Comparison of ENCODE assay signal across 8 cellular contexts in the genomic region with DNA sequence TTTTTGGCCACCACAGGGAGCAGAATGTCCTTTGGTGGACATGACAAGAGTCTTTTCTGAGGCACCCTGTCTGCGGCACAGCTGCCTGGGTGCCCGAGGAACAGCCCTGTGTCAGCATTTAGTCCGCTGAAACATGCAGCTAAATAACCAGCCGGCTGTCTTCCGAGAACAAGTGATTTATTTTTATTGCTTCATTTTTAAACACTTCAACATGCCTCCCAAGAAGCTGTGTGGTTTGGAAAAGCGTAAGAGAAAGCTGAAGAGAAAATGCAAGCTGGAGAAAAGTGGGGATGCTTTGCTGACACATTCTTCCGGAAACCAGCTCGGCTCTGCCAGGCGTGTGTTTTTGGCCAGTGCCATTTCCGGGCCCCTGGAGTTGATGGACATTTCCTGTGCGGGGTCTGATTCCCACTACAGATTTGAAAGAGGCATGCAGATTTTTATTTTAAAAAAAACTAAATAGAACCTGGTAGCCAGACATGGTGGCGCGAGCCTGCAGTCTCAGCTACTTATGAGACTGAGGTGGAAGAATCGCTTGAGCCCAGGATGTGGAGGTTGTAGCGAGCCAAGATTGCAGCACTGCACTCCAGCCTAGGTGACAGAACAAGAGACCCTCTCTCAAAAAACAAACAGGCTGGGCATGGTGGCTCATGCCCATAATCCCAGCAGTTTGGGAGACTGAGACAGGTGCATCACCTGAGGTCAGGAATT.
A peak's percentile ranks its signal among the peaks of the same experiment; 100 is the strongest.
DNase-seq lines count a peak whose midpoint lies in the region; ATAC-seq and TF ChIP-seq lines count a peak whose summit lies in the region.

No MANE protein-coding gene starts in this region.

- no peaks in the 10 kb centered on the region for H3K36me3 Mint-ChIP-seq in CD4-positive, alpha-beta memory T cell

- H3K4me1 ChIP-seq in CD4-positive, alpha-beta memory T cell (ENCODE audit: insufficient read depth, low read length), result peaks cover 4% of the 10 kb centered on the region
- no peaks in the 10 kb centered on the region for H3K4me1 ChIP-seq in muscle layer of colon (ENCODE audit: insufficient read depth, low read length)
- peaks cover 0 to 9% of the 10 kb centered on the region in 2 donors for H3K4me1 ChIP-seq in uterus

- no peaks in the 10 kb centered on the region for H3K9me3 ChIP-seq in CD4-positive, alpha-beta memory T cell (ENCODE audit: control insufficient read depth in 1 of 2, low read length in 2 of 2)
- H3K9me3 ChIP-seq in muscle layer of colon (ENCODE audit: low read length) (no peaks in the 10 kb centered on the region), uterus (no peaks in the 10 kb centered on the region)

- no peak for TF ChIP-seq CTCF in choroid plexus epithelial cell (conservative IDR thresholded peaks at IDR 0.05; ENCODE audit: low read depth, low read length)
- TF ChIP-seq CTCF in uterus (IDR thresholded peaks at IDR 0.05), result peak in 1 of 4 experiments; percentile 6

- peaks cover 0 to 1% of the 10 kb centered on the region in 2 donors for H3K27me3 Mint-ChIP-seq in CD4-positive, alpha-beta memory T cell

- H3K9ac ChIP-seq in muscle layer of colon (ENCODE audit: low read length), result no peak overlapping the region

- intact Hi-C loops in CD4-positive, alpha-beta memory T cell (cut with micrococcal nuclease), result no loop called here
- intact Hi-C loops in uterus (cut with DNase I; ENCODE audit: low total_unique reads), result no loop called here

- H3K9me3 Mint-ChIP-seq in CD4-positive, alpha-beta memory T cell, result no peaks in the 10 kb centered on the region

- no peak overlapping the region for H3K27ac ChIP-seq in CD4-positive, alpha-beta memory T cell (ENCODE audit: low read depth, low read length)
- H3K27ac ChIP-seq in muscle layer of colon (ENCODE audit: low read depth, low read length) (peak overlapping the region; percentile 49), uterus (peak overlapping the region; percentile 49 to 62)

- H3K27me3 ChIP-seq in CD4-positive, alpha-beta memory T cell (ENCODE audit: insufficient read depth, low read length), result no peaks in the 10 kb centered on the region
- H3K27me3 ChIP-seq in muscle layer of colon (ENCODE audit: control insufficient read depth in 1 of 2, insufficient read depth in 2 of 2, low read length in 2 of 2) (no peaks in the 10 kb centered on the region), uterus (no peaks in the 10 kb centered on the region)

- no peak for ATAC-seq in HG02798 (IDR thresholded peaks at IDR 0.05; ENCODE audit: poor library complexity, unreplicated experiment)

- DNase-seq in CD4-positive, alpha-beta memory T cell, result peak in 1 of 5 donors; percentile 12
- DNase-seq in NOMO-1 treated with dmso at 0.1 percent for 144 hours (lab: John Stamatoyannopoulos, UW; ENCODE audit: unreplicated experiment) (peak; percentile 58), choroid plexus epithelial cell (ENCODE audit: low read depth) (peak; percentile 87), uterus (peak in 1 of 2 donors; percentile 54), ecto neural progenitor cell (ENCODE audit: low spot score) (no peak), HUDEP-2 (lab: John Stamatoyannopoulos, UW; ENCODE audit: unreplicated experiment in 76 of 76) (no peak)

- CTCF ChIA-PET in CD4-positive, alpha-beta memory T cell (lab: Charles Lee; ENCODE audit: partially characterized antibody), result interaction anchor here (1.6 to 2.6 kb wide), 3 partner anchors 9 to 148 kb away, joined by 4 to 9 read pairs (median 6); no protein-coding TSS in a partner anchor

- H3K27ac Mint-ChIP-seq in CD4-positive, alpha-beta memory T cell, result peak overlapping the region in 2 of 7 donors; percentile 37 to 63

- POLR2A ChIA-PET in CD4-positive, alpha-beta memory T cell (lab: Charles Lee; ENCODE audit: partially characterized antibody), result interaction anchor here (0.6 to 1.6 kb wide), 3 partner anchors 95 to 237 kb away, joined by 3 to 6 read pairs (median 3); a partner anchor contains a TSS

- H3K4me3 Mint-ChIP-seq in CD4-positive, alpha-beta memory T cell, result peak overlapping the region; percentile 54 to 79 (median 68)

- no peaks in the 10 kb centered on the region for H3K36me3 ChIP-seq in CD4-positive, alpha-beta memory T cell (ENCODE audit: insufficient read depth, low read length)
- H3K36me3 ChIP-seq in muscle layer of colon (ENCODE audit: insufficient read depth, low read length), result no peaks in the 10 kb centered on the region
- no peaks in the 10 kb centered on the region for H3K36me3 ChIP-seq in uterus

- no peak for TF ChIP-seq POLR2A in uterus (IDR thresholded peaks at IDR 0.05)

- H3K4me1 Mint-ChIP-seq in CD4-positive, alpha-beta memory T cell, result peaks cover 0 to 10% (median 2%) of the 10 kb centered on the region in 4 donors

- H3K4me3 ChIP-seq in CD4-positive, alpha-beta memory T cell (ENCODE audit: low read length in 2 of 2), result no peak overlapping the region
- H3K4me3 ChIP-seq in choroid plexus epithelial cell (ENCODE audit: low read depth, low read length) (peak overlapping the region; percentile 44), muscle layer of colon (ENCODE audit: low read depth in 1 of 2, low read length in 2 of 2) (peak overlapping the region; percentile 23 to 47), uterus (peak overlapping the region; percentile 3 to 17)

Comparison
In these comparisons a context has a peak if more than half of its experiments do, and no peak if none do; other contexts are left out.
1. DNase-seq: peak in NOMO-1 treated with dmso at 0.1 percent for 144 hours (single experiment) and choroid plexus epithelial cell (single experiment); none in ecto neural progenitor cell (single experiment) and HUDEP-2 (0 of 76).
2. H3K4me3 ChIP-seq: peak in choroid plexus epithelial cell (single experiment), muscle layer of colon (2 of 2) and uterus (2 of 2); none in CD4-positive, alpha-beta memory T cell (0 of 2).